In the genomic region with DNA sequence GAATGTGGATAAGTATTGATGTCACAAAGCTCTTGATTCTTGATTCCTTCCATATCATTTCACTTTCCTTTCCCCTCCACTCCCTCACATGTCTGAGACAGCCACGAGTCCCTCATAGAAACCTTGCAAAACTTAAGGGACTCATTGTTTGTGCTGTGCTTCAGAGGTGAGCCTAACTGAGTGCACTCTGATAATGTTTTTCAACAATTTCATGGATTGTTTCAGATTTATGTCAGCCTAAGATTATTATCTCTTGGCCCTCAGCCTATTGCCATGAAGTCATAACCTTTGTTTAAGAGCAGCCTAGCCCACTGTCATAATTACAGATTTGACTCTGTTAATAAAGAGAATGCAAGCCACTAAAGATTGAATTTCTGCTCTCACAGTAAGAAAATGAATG, we compare ENCODE assay signal across 21 cellular contexts.
DNase-seq lines count a peak whose midpoint lies in the region; ATAC-seq and TF ChIP-seq lines count a peak whose summit lies in the region.
"Had no signal": no experiment of that assay in that cellular context is flagged by ENCODE, and none has a peak within 500 bp of the region (broad histone marks: within the 10 kb centered on the region; RNA-seq: fewer than 3 reads in every experiment).

No MANE protein-coding gene starts in this region.

- ATAC-seq in heart left ventricle (peak; percentile 55 to 82 (median 64)), left cardiac atrium (no peak), PC-3 (peak; percentile 24; the same call in 1 of the 2 replicates), left lung (peak; percentile 47), GM21360 (IDR thresholded peaks at IDR 0.05; ENCODE audit: unreplicated experiment) (no peak)
- no peak for ATAC-seq in CD8-positive, alpha-beta T cell
- ATAC-seq: GM12878 had no signal

- no peaks in the 10 kb centered on the region for H3K9me3 Mint-ChIP-seq in CD8-positive, alpha-beta T cell
- H3K9me3 Mint-ChIP-seq: HFFc6 had no signal

- H3K4me1 ChIP-seq in heart left ventricle (peaks cover 0 to 19% (median 0%) of the 10 kb centered on the region in 12 donors), PC-3 (ENCODE audit: insufficient read depth, low read length) (peaks cover 7% of the 10 kb centered on the region; the same call in 1 of the 2 replicates), left lung (peaks cover 0 to 4% of the 10 kb centered on the region in 2 donors), stomach (peaks cover 6 to 58% (median 31%) of the 10 kb centered on the region in 4 donors)
- no peaks in the 10 kb centered on the region for H3K4me1 ChIP-seq in CD8-positive, alpha-beta T cell (ENCODE audit: insufficient read depth, low read length)
- H3K4me1 ChIP-seq: BLaER1 had no signal

- no peaks in the 10 kb centered on the region for H3K4me1 Mint-ChIP-seq in CD8-positive, alpha-beta T cell (ENCODE audit: low read depth)
- H3K4me1 Mint-ChIP-seq: CD8-positive, alpha-beta memory T cell had no signal

- no peaks in the 10 kb centered on the region for H3K27me3 ChIP-seq in heart left ventricle
- no peaks in the 10 kb centered on the region for H3K27me3 ChIP-seq in PC-3 (ENCODE audit: low read length)
- no peaks in the 10 kb centered on the region for H3K27me3 ChIP-seq in left lung
- H3K27me3 ChIP-seq in stomach: no peaks in the 10 kb centered on the region
- no peaks in the 10 kb centered on the region for H3K27me3 ChIP-seq in CD8-positive, alpha-beta T cell (ENCODE audit: insufficient read depth, low read length)
- H3K27me3 ChIP-seq: BLaER1 had no signal

- H2AFZ ChIP-seq in PC-3 (ENCODE audit: low read length): no peak overlapping the region

- no peaks in the 10 kb centered on the region for H3K36me3 ChIP-seq in heart left ventricle
- H3K36me3 ChIP-seq in PC-3 (ENCODE audit: low read depth, low read length): no peaks in the 10 kb centered on the region
- H3K36me3 ChIP-seq in left lung: no peaks in the 10 kb centered on the region
- no peaks in the 10 kb centered on the region for H3K36me3 ChIP-seq in stomach
- no peaks in the 10 kb centered on the region for H3K36me3 ChIP-seq in CD8-positive, alpha-beta T cell (ENCODE audit: insufficient read depth, low read length)
- H3K36me3 ChIP-seq: BLaER1 had no signal

- H3K27ac Mint-ChIP-seq in CD8-positive, alpha-beta T cell: no peak overlapping the region
- H3K27ac Mint-ChIP-seq: CD8-positive, alpha-beta memory T cell; HFFc6 had no signal

- H3K4me2 ChIP-seq in PC-3 (ENCODE audit: low read length): no peak overlapping the region
- H3K4me2 ChIP-seq: BLaER1 had no signal

- TF ChIP-seq EP300 in stomach (IDR thresholded peaks at IDR 0.05): no peak

- H3K9me3 ChIP-seq in heart left ventricle (no peaks in the 10 kb centered on the region), PC-3 (ENCODE audit: low read length) (no peaks in the 10 kb centered on the region), left lung (no peaks in the 10 kb centered on the region), stomach (no peaks in the 10 kb centered on the region)
- H3K9me3 ChIP-seq in CD8-positive, alpha-beta T cell (ENCODE audit: low read length): no peaks in the 10 kb centered on the region
- H3K9me3 ChIP-seq: BLaER1 had no signal

- H3K4me3 Mint-ChIP-seq in CD8-positive, alpha-beta T cell: no peak overlapping the region
- H3K4me3 Mint-ChIP-seq: CD8-positive, alpha-beta memory T cell; HFFc6 had no signal

- H3K36me3 Mint-ChIP-seq in CD8-positive, alpha-beta T cell: no peaks in the 10 kb centered on the region
- H3K36me3 Mint-ChIP-seq: CD8-positive, alpha-beta memory T cell had no signal

- no peak overlapping the region for H3K4me3 ChIP-seq in heart left ventricle
- H3K4me3 ChIP-seq in PC-3 (ENCODE audit: low read length): no peak overlapping the region
- H3K4me3 ChIP-seq in left lung: no peak overlapping the region
- no peak overlapping the region for H3K4me3 ChIP-seq in stomach
- no peak overlapping the region for H3K4me3 ChIP-seq in CD8-positive, alpha-beta T cell (ENCODE audit: low read depth, low read length)
- H3K4me3 ChIP-seq: BLaER1, GM12878, SK-N-MC had no signal

- TF ChIP-seq POLR2A in heart left ventricle (IDR thresholded peaks at IDR 0.05) (peak in 1 of 2 donors; percentile 25), stomach (IDR thresholded peaks at IDR 0.05) (no peak)

- H3F3A ChIP-seq in PC-3 (ENCODE audit: low read length, unreplicated experiment): no peaks in the 10 kb centered on the region

- no peaks in the 10 kb centered on the region for H3K79me2 ChIP-seq in PC-3 (ENCODE audit: low read length)

- BruUV-seq in PC-3 (replicated peaks; lab: Mats Ljungman, UMichigan): no TSS peak

- no peak overlapping the region for H3K9ac ChIP-seq in PC-3 (ENCODE audit: low read length)
- H3K9ac ChIP-seq: BLaER1 had no signal

- TF ChIP-seq CTCF in heart left ventricle (IDR thresholded peaks at IDR 0.05) (no peak), PC-3 (conservative IDR thresholded peaks at IDR 0.05; ENCODE audit: low read depth, low read length) (no peak), left lung (IDR thresholded peaks at IDR 0.05) (no peak), stomach (IDR thresholded peaks at IDR 0.05) (no peak)
- TF ChIP-seq CTCF in CD8-positive, alpha-beta T cell (IDR thresholded peaks at IDR 0.05): no peak

- CTCF ChIA-PET in PC-3 (lab: Charles Lee): no interaction called here
- CTCF ChIA-PET in CD8-positive, alpha-beta T cell (lab: Charles Lee): no interaction called here

- POLR2A ChIA-PET in PC-3 (lab: Charles Lee; ENCODE audit: unreplicated experiment): no interaction called here
- POLR2A ChIA-PET in CD8-positive, alpha-beta T cell (lab: Charles Lee): no interaction called here

- no peak for DNase-seq in heart left ventricle
- DNase-seq in left cardiac atrium: no peak
- DNase-seq in PC-3: peak; percentile 17
- no peak for DNase-seq in left lung
- no peak for DNase-seq in stomach
- no peak for DNase-seq in amniotic stem cell (lab: John Stamatoyannopoulos, UW)
- DNase-seq in CD8-positive, alpha-beta T cell: no peak
- DNase-seq: CD8-positive, alpha-beta memory T cell; DND-41; HFFc6; MM.1S; NCI-H1092 treated with DMSO at 0.1 percent for 48 hours; NCI-H1694 treated with DMSO at 0.1 percent for 48 hours; NCI-H2107; NCI-H345; NCI-H526; OCI-M1 had no signal

- intact Hi-C loops in heart left ventricle (cut with DNase I): loop anchor here in 8 of 10 donors (2.0 to 10.0 kb wide), 8 partner anchors 75 to 365 kb away; partner anchors contain the start of gene MECOM (in 6 of the 8)
- intact Hi-C loops in left cardiac atrium (cut with DNase I): no loop called here
- intact Hi-C loops in PC-3 (cut with micrococcal nuclease): loop anchor here (5.0 kb wide), 1 partner anchor 362 kb away; the partner anchor contains the start of gene MECOM
- intact Hi-C loops in left lung (cut with DNase I): no loop called here
- intact Hi-C loops in stomach (cut with DNase I; ENCODE audit: low total_unique reads): no loop called here
- intact Hi-C loops in CD8-positive, alpha-beta T cell (cut with DNase I, micrococcal nuclease): no loop called here

- H3K9me2 ChIP-seq in PC-3 (replicated peaks; ENCODE audit: low read length): no peaks in the 10 kb centered on the region

- H4K20me1 ChIP-seq in PC-3 (ENCODE audit: low read length): no peaks in the 10 kb centered on the region
- H4K20me1 ChIP-seq: BLaER1 had no signal

- no peaks in the 10 kb centered on the region for H3K27me3 Mint-ChIP-seq in CD8-positive, alpha-beta T cell (ENCODE audit: low read depth)
- H3K27me3 Mint-ChIP-seq: CD8-positive, alpha-beta memory T cell had no signal

- WGBS in heart left ventricle, 4 donors: 55 to 77% (median 60%) methylated on average over 1 of the region's 1 CpG
- WGBS in stomach, 5 donors: 28 to 48% (median 38%) methylated on average over 1 of the region's 1 CpG

- peak overlapping the region in 8 of 12 donors; percentile 18 to 60 (median 49) for H3K27ac ChIP-seq in heart left ventricle
- no peak overlapping the region for H3K27ac ChIP-seq in PC-3 (ENCODE audit: low read length)
- H3K27ac ChIP-seq in left lung: no peak overlapping the region
- H3K27ac ChIP-seq in stomach: peak overlapping the region in 4 of 5 donors; percentile 24 to 52 (median 40)
- H3K27ac ChIP-seq in CD8-positive, alpha-beta T cell (ENCODE audit: low read depth, low read length): no peak overlapping the region
- H3K27ac ChIP-seq: BLaER1, SK-N-MC had no signal

Comparison
In these comparisons a context has a peak if more than half of its experiments do, and no peak if none do; other contexts are left out.
1. ATAC-seq: peak in heart left ventricle (4 of 4), PC-3 (single experiment) and left lung (single experiment); none in left cardiac atrium (0 of 2), CD8-positive, alpha-beta T cell (single experiment) and GM21360 (single experiment).
2. intact Hi-C loops: an anchor here in heart left ventricle (2.0 to 10.0 kb wide) and PC-3 (5.0 kb wide); none called in left cardiac atrium, left lung, stomach and CD8-positive, alpha-beta T cell.
3. H3K27ac ChIP-seq: peak in heart left ventricle (8 of 12) and stomach (4 of 5); none in PC-3 (single experiment), left lung (0 of 2) and CD8-positive, alpha-beta T cell (single experiment).